1 cellular context compared by ENCODE assay signal in genomic region chr6:89385156-89385667, GRCh38.
TF ChIP-seq lines count a peak whose summit lies in the region.

No MANE protein-coding gene starts in this region.

TF ChIP-seq in HepG2, 621 proteins besides CTCF, POLR2A, EP300 and RAD21:
- TF ChIP-seq MAFK (conservative IDR thresholded peaks at IDR 0.05 in 1 of 2, IDR thresholded peaks at IDR 0.05 in 1 of 2; ENCODE audit: low read length in 2 of 2), result peak; percentile 49 to 74
- peak; percentile 74 for TF ChIP-seq MAFF (IDR thresholded peaks at IDR 0.05; ENCODE audit: low read depth, low read length)
- TF ChIP-seq SOX5 (CRISPR knock-in tag; IDR thresholded peaks at IDR 0.05; ENCODE audit: borderline replicate concordance), result no peak
